8 cellular contexts compared by ENCODE assay signal in genomic region chr2:63698825-63699548, GRCh38.
A peak's percentile ranks its signal among the peaks of the same experiment; 100 is the strongest.
DNase-seq lines count a peak whose midpoint lies in the region; ATAC-seq lines count a peak whose summit lies in the region.

No MANE protein-coding gene starts in this region.

- ATAC-seq in GM18520 (IDR thresholded peaks at IDR 0.05; ENCODE audit: unreplicated experiment) (peak; percentile 80), naive B cell (ENCODE audit: low read depth in 2 of 2) (peak in 1 of 2 donors; percentile 63)

- H3K4me3 Mint-ChIP-seq in naive B cell, result no peak overlapping the region

- no peaks in the 10 kb centered on the region for H3K27me3 Mint-ChIP-seq in naive B cell

- H3K36me3 Mint-ChIP-seq in naive B cell, result no peaks in the 10 kb centered on the region

- peak overlapping the region in 1 of 6 donors; percentile 32 for H3K27ac Mint-ChIP-seq in naive B cell

- peaks cover 0 to 5% (median 0%) of the 10 kb centered on the region in 7 donors for H3K9me3 Mint-ChIP-seq in naive B cell

- no peaks in the 10 kb centered on the region for H3K4me1 Mint-ChIP-seq in naive B cell

- DNase-seq in D341Med (ENCODE audit: low spot score) (peak; percentile 55), HS-5 (ENCODE audit: low read depth) (peak; percentile 83), SKM-1 (lab: John Stamatoyannopoulos, UW; ENCODE audit: unreplicated experiment) (peak; percentile 12), fibroblast of gingiva (ENCODE audit: low read depth) (peak; percentile 83), naive B cell (peak; percentile 1), NK-92 (lab: John Stamatoyannopoulos, UW; ENCODE audit: unreplicated experiment) (no peak), DMS79 treated with DMSO at 0.1 percent for 48 hours (lab: John Stamatoyannopoulos, UW) (no peak)

Comparison
In these comparisons a context has a peak if more than half of its experiments do, and no peak if none do; other contexts are left out.
1. DNase-seq: peak in D341Med (single experiment), HS-5 (single experiment), SKM-1 (single experiment), fibroblast of gingiva (single experiment) and naive B cell (single experiment); none in NK-92 (single experiment) and DMS79 treated with DMSO at 0.1 percent for 48 hours (single experiment).